In genomic region chr18:23265691-23266399, GRCh38 we compare ENCODE assay signal across 1 cellular context.
TF ChIP-seq lines count a peak whose summit lies in the region.

No MANE protein-coding gene starts in this region.

TF ChIP-seq in H1, 55 proteins besides CTCF, POLR2A, EP300 and RAD21 (continued from another document):
- no peak for TF ChIP-seq CHD7 (IDR thresholded peaks at IDR 0.05; ENCODE audit: insufficient replicate concordance, low read length)
- TF ChIP-seq TBP (IDR thresholded peaks at IDR 0.05; ENCODE audit: low read depth, low read length) = no peak
- no peak for TF ChIP-seq SIRT6 (IDR thresholded peaks at IDR 0.05; ENCODE audit: low read length)
- no peak for TF ChIP-seq POU5F1 (IDR thresholded peaks at IDR 0.05; ENCODE audit: low read depth, low read length)
- TF ChIP-seq SUZ12 (IDR thresholded peaks at IDR 0.05; ENCODE audit: low read length) = no peak
- TF ChIP-seq YY1 (IDR thresholded peaks at IDR 0.05; ENCODE audit: low read depth, low read length) = no peak
- no peak for TF ChIP-seq CBX8 (IDR thresholded peaks at IDR 0.05; ENCODE audit: borderline replicate concordance, low read depth, low read length)
- TF ChIP-seq CTBP2 (IDR thresholded peaks at IDR 0.05; ENCODE audit: borderline replicate concordance, insufficient read depth, insufficient read length, low read length) = no peak
- no peak for TF ChIP-seq ATF2 (IDR thresholded peaks at IDR 0.05; ENCODE audit: low read length)
- no peak for TF ChIP-seq GTF2F1 (IDR thresholded peaks at IDR 0.05; ENCODE audit: borderline replicate concordance, low read depth, low read length)
- TF ChIP-seq SAP30 (IDR thresholded peaks at IDR 0.05; ENCODE audit: insufficient read depth, insufficient replicate concordance, low read length) = no peak
- TF ChIP-seq ATF3 (IDR thresholded peaks at IDR 0.05; ENCODE audit: insufficient read depth, low read depth, low read length) = no peak
- no peak for TF ChIP-seq USF2 (IDR thresholded peaks at IDR 0.05; ENCODE audit: low read length)
- TF ChIP-seq SP1 (IDR thresholded peaks at IDR 0.05; ENCODE audit: low read depth, low read length) = no peak
